1 cellular context compared by ENCODE assay signal in genomic region chr17:35795871-35796265, GRCh38.
A peak's percentile ranks its signal among the peaks of the same experiment; 100 is the strongest.
TF ChIP-seq lines count a peak whose summit lies in the region.

No MANE protein-coding gene starts in this region.

TF ChIP-seq in K562, 482 proteins besides CTCF, POLR2A, EP300 and RAD21:
- TF ChIP-seq KDM1A (IDR thresholded peaks at IDR 0.05) (peak; percentile 9 to 12; a peak in 1 of 4 replicates), THAP12 (CRISPR knock-in tag; IDR thresholded peaks at IDR 0.05) (no peak), ZNF124 (CRISPR knock-in tag; IDR thresholded peaks at IDR 0.05) (no peak), RBM25 (IDR thresholded peaks at IDR 0.05; ENCODE audit: low read depth, low read length, severe bottlenecking) (peak; percentile 83), ZFP36 (IDR thresholded peaks at IDR 0.05; ENCODE audit: low read depth, low read length, partially characterized antibody) (peak; percentile 80), BCOR (IDR thresholded peaks at IDR 0.05) (peak; percentile 73), SMARCA5 (IDR thresholded peaks at IDR 0.05) (0 out of 2 replicates have a peak, but pooled peaks have one; percentile 13), CTCFL (IDR thresholded peaks at IDR 0.05; ENCODE audit: borderline replicate concordance, insufficient read depth, low read depth, low read length, poor library complexity, severe bottlenecking) (no peak)
- TF ChIP-seq, protein P1, sequence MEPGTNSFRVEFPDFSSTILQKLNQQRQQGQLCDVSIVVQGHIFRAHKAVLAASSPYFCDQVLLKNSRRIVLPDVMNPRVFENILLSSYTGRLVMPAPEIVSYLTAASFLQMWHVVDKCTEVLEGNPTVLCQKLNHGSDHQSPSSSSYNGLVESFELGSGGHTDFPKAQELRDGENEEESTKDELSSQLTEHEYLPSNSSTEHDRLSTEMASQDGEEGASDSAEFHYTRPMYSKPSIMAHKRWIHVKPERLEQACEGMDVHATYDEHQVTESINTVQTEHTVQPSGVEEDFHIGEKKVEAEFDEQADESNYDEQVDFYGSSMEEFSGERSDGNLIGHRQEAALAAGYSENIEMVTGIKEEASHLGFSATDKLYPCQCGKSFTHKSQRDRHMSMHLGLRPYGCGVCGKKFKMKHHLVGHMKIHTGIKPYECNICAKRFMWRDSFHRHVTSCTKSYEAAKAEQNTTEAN (CRISPR knock-in tag; IDR thresholded peaks at IDR 0.05): no peak
